In the genomic region with DNA sequence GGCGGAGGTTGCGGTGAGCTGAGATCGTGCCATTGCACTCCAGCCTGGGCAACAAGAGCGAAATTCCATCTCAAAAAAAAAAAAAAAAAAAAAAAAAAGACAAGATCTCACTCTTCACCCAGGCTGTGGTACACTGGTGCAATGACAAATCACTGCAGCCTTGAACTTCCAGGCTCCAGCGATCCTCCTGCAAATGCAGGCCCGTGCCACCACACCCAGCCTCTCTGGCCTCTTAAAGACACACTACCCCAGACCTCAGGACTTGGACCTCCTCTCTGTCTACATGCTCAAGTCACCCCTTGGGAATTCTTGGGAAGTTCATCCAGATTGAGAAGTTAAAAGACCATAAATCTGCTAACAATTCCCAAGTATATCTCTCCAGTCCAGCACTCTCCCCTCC, we compare ENCODE assay signal across 20 cellular contexts. TPM values are rescaled to one million over a fixed set of nuclear protein-coding genes. Genes with fewer than 3 reads are reported as not detected.
DNase-seq lines count a peak whose midpoint lies in the region; ATAC-seq and TF ChIP-seq lines count a peak whose summit lies in the region.
"Had no signal": no experiment of that assay in that cellular context is flagged by ENCODE, and none has a peak within 500 bp of the region (broad histone marks: within the 10 kb centered on the region; RNA-seq: fewer than 3 reads in every experiment).

No MANE protein-coding gene starts in this region.

- WGBS in GM23248 (ENCODE audit: low coverage in 1 of 2, low lambda C conversion rate in 2 of 2, missing lambda C conversion rate in 2 of 2), 2 experiments, result 50 to 63% methylated on average over 6 of the region's 6 CpGs

- POLR2A ChIA-PET in CD4-positive, alpha-beta T cell (lab: Charles Lee), result interaction anchor here (0.6 kb wide), 1 partner anchor 256 kb away, joined by 3 read pairs; no protein-coding TSS in a partner anchor

- H3K4me1 ChIP-seq in GM23248 (ENCODE audit: insufficient read depth) (no peaks in the 10 kb centered on the region), osteoblast (ENCODE audit: insufficient read depth, low read length) (peaks cover 5% of the 10 kb centered on the region), lower lobe of right lung (peaks cover 25% of the 10 kb centered on the region), vagina (peaks cover 27% of the 10 kb centered on the region)

- CTCF ChIA-PET in CD4-positive, alpha-beta T cell (lab: Charles Lee), result no interaction called here

- intact Hi-C loops in CD4-positive, alpha-beta T cell (cut with DNase I, micrococcal nuclease), result loop anchor here (5.0 to 10.0 kb wide), 4 partner anchors 53 to 202 kb away; a partner anchor contains a TSS
- intact Hi-C loops in lower lobe of right lung (cut with DNase I), result no loop called here
- intact Hi-C loops in vagina (cut with DNase I), result no loop called here

- no peak overlapping the region for H2AFZ ChIP-seq in GM23248
- H2AFZ ChIP-seq in osteoblast (ENCODE audit: low read length), result no peak overlapping the region

- H3K36me3 ChIP-seq in GM23248 (ENCODE audit: low read depth), result no peaks in the 10 kb centered on the region
- H3K36me3 ChIP-seq in osteoblast (ENCODE audit: insufficient read depth, low read length), result no peaks in the 10 kb centered on the region
- H3K36me3 ChIP-seq in lower lobe of right lung, result peaks cover 36% of the 10 kb centered on the region
- no peaks in the 10 kb centered on the region for H3K36me3 ChIP-seq in vagina
- H3K36me3 ChIP-seq: HAP-1 had no signal

- no peaks in the 10 kb centered on the region for H3K27me3 ChIP-seq in CD4-positive, alpha-beta T cell (ENCODE audit: control insufficient read depth, insufficient read depth, low read length)
- H3K27me3 ChIP-seq in GM23248 (replicated peaks; ENCODE audit: insufficient read depth) (no peaks in the 10 kb centered on the region), osteoblast (ENCODE audit: insufficient read depth, low read length) (no peaks in the 10 kb centered on the region), lower lobe of right lung (ENCODE audit: low read depth) (no peaks in the 10 kb centered on the region), vagina (no peaks in the 10 kb centered on the region)
- H3K27me3 ChIP-seq: BLaER1 had no signal

- H3K9me3 ChIP-seq in CD4-positive, alpha-beta T cell (ENCODE audit: control insufficient read depth, low read length), result no peaks in the 10 kb centered on the region
- H3K9me3 ChIP-seq in GM23248 (ENCODE audit: low read depth) (no peaks in the 10 kb centered on the region), osteoblast (ENCODE audit: low read depth, low read length) (no peaks in the 10 kb centered on the region), lower lobe of right lung (no peaks in the 10 kb centered on the region), vagina (no peaks in the 10 kb centered on the region)
- H3K9me3 ChIP-seq: BLaER1, HAP-1 had no signal

- ATAC-seq in CD4-positive, alpha-beta T cell (ENCODE audit: poor library complexity), result no peak
- no peak for ATAC-seq in lower lobe of right lung
- ATAC-seq: CD8-positive, alpha-beta T cell had no signal

- H3F3A ChIP-seq in GM23248 (ENCODE audit: insufficient read depth), result no peaks in the 10 kb centered on the region

- H3K36me3 Mint-ChIP-seq in CD4-positive, alpha-beta T cell (ENCODE audit: low read depth), result peaks cover 4% of the 10 kb centered on the region
- H3K36me3 Mint-ChIP-seq: CD8-positive, alpha-beta T cell had no signal

- no peak for DNase-seq in CD4-positive, alpha-beta T cell
- peak; percentile 51 for DNase-seq in GM23248
- peak; percentile 19 for DNase-seq in fibroblast of mammary gland (ENCODE audit: low read depth)
- DNase-seq in osteoblast (ENCODE audit: insufficient read length, low spot score, missing footprints), result peak; percentile 31
- no peak for DNase-seq in lower lobe of right lung
- no peak for DNase-seq in vagina (ENCODE audit: extremely low spot score in 2 of 2)
- no peak for DNase-seq in activated CD4-positive, alpha-beta T cell treated with anti-CD3 and anti-CD28 coated beads, Interleukin-2, amount 50 U/mL, for 48 hours
- no peak for DNase-seq in NCI-H2081 (lab: John Stamatoyannopoulos, UW)
- DNase-seq: ACHN; Calu3; CD8-positive, alpha-beta T cell; DMS79 treated with DMSO at 0.1 percent for 48 hours; EL; KG1 had no signal

- peak overlapping the region; percentile 26 for H3K4me3 Mint-ChIP-seq in CD4-positive, alpha-beta T cell
- H3K4me3 Mint-ChIP-seq: CD14-positive monocyte; CD8-positive, alpha-beta T cell had no signal

- no peak overlapping the region for H3K27ac ChIP-seq in CD4-positive, alpha-beta T cell (ENCODE audit: low read depth, low read length)
- no peak overlapping the region for H3K27ac ChIP-seq in GM23248
- no peak overlapping the region for H3K27ac ChIP-seq in osteoblast (ENCODE audit: low read depth, low read length)
- H3K27ac ChIP-seq in lower lobe of right lung, result no peak overlapping the region
- no peak overlapping the region for H3K27ac ChIP-seq in vagina
- H3K27ac ChIP-seq: BLaER1 had no signal

- no peaks in the 10 kb centered on the region for H3K9me3 Mint-ChIP-seq in CD4-positive, alpha-beta T cell
- H3K9me3 Mint-ChIP-seq: CD8-positive, alpha-beta T cell had no signal

- TF ChIP-seq POLR2A in vagina (IDR thresholded peaks at IDR 0.05), result no peak

- peaks cover 35% of the 10 kb centered on the region for H3K4me1 Mint-ChIP-seq in CD4-positive, alpha-beta T cell (ENCODE audit: low read depth)

- TF ChIP-seq CTCF in CD4-positive, alpha-beta T cell (IDR thresholded peaks at IDR 0.05), result no peak
- TF ChIP-seq CTCF in fibroblast of mammary gland (conservative IDR thresholded peaks at IDR 0.05; ENCODE audit: control insufficient read depth, insufficient read depth, low read depth, low read length), result no peak
- TF ChIP-seq CTCF in osteoblast (IDR thresholded peaks at IDR 0.05; ENCODE audit: extremely low read depth, low read depth, low read length), result no peak
- TF ChIP-seq CTCF in lower lobe of right lung (IDR thresholded peaks at IDR 0.05), result no peak
- TF ChIP-seq CTCF in vagina (IDR thresholded peaks at IDR 0.05), result no peak

- H4K20me1 ChIP-seq in GM23248 (ENCODE audit: insufficient read depth), result no peaks in the 10 kb centered on the region
- H4K20me1 ChIP-seq in osteoblast (ENCODE audit: insufficient read depth, low read length), result no peaks in the 10 kb centered on the region
- H4K20me1 ChIP-seq: BLaER1 had no signal

- H3K9me2 ChIP-seq in GM23248 (ENCODE audit: insufficient read depth), result no peaks in the 10 kb centered on the region

- H3K27ac Mint-ChIP-seq in CD4-positive, alpha-beta T cell, result no peak overlapping the region
- H3K27ac Mint-ChIP-seq: CD14-positive monocyte; CD8-positive, alpha-beta T cell had no signal

- no peak overlapping the region for H3K4me3 ChIP-seq in GM23248
- no peak overlapping the region for H3K4me3 ChIP-seq in fibroblast of mammary gland (ENCODE audit: control insufficient read depth, low read depth, low read length)
- H3K4me3 ChIP-seq in osteoblast (ENCODE audit: insufficient read depth, low read length), result no peak overlapping the region
- H3K4me3 ChIP-seq in lower lobe of right lung, result no peak overlapping the region
- H3K4me3 ChIP-seq in vagina, result no peak overlapping the region
- H3K4me3 ChIP-seq: BLaER1, HAP-1 had no signal

- no peak overlapping the region for H3K4me2 ChIP-seq in GM23248 (ENCODE audit: unreplicated experiment)
- no peak overlapping the region for H3K4me2 ChIP-seq in osteoblast (ENCODE audit: insufficient read depth, low read length)
- H3K4me2 ChIP-seq: BLaER1 had no signal

- no peak overlapping the region for H3K9ac ChIP-seq in GM23248
- H3K9ac ChIP-seq: BLaER1 had no signal

- H3K79me2 ChIP-seq in GM23248 (ENCODE audit: insufficient read depth), result no peaks in the 10 kb centered on the region
- H3K79me2 ChIP-seq in osteoblast (ENCODE audit: insufficient read depth, low read length), result no peaks in the 10 kb centered on the region

- in situ Hi-C loops in GM23248 (cut with MboI), result no loop called here

- no peaks in the 10 kb centered on the region for H3K27me3 Mint-ChIP-seq in CD4-positive, alpha-beta T cell

RNA-seq across cellular contexts. Expression of a gene that starts 10.5 kb away (rescaled TPM):
- total RNA-seq in CD4-positive, alpha-beta T cell, result under 1 TPM; 0.08 to 0.11 TPM
- 0.43 TPM in 1 of 2 replicates, not detected in the other for total RNA-seq in GM23248 (2014; rRNA removed; shearing (Covaris generic))
- polyA plus RNA-seq in GM23248 (2016; fragmentation: Nextera tagmentation; extraction: Ambion mirVana), result 0.08 and 0.19 TPM in 2 replicates
- total RNA-seq in osteoblast, result 0.29 and 0.36 TPM in 2 replicates
- 0.21 TPM for total RNA-seq in lower lobe of right lung
- total RNA-seq in vagina, result 0.74 TPM
- total RNA-seq: G401, H4, HT-29 had no signal
- polyA plus RNA-seq: CD14-positive monocyte had no signal

RNA-seq across cellular contexts. Expression of a gene that starts 12.7 kb away (rescaled TPM):
- 1 to 10 TPM; 1.5 TPM for total RNA-seq in CD4-positive, alpha-beta T cell
- 3.8 and 4.0 TPM in 2 replicates for total RNA-seq in GM23248 (2014; rRNA removed; shearing (Covaris generic))
- polyA plus RNA-seq in GM23248 (2016; fragmentation: Nextera tagmentation; extraction: Ambion mirVana), result 0.52 and 0.54 TPM in 2 replicates
- total RNA-seq in osteoblast (2.7 and 3.3 TPM in 2 replicates), lower lobe of right lung (51.5 TPM), vagina (3.2 TPM)

RNA-seq across cellular contexts. Expression of a gene that starts 25.3 kb away (rescaled TPM):
- 10 to 100 TPM; 26.4 to 26.5 TPM for total RNA-seq in CD4-positive, alpha-beta T cell
- 31.7 and 40.2 TPM in 2 replicates for total RNA-seq in GM23248 (2014; rRNA removed; shearing (Covaris generic))
- 34.5 and 36.2 TPM in 2 replicates for polyA plus RNA-seq in GM23248 (2016; fragmentation: Nextera tagmentation; extraction: Ambion mirVana)
- total RNA-seq in osteoblast (15.2 and 15.3 TPM in 2 replicates), lower lobe of right lung (17.6 TPM), vagina (14.2 TPM)

RNA-seq across cellular contexts. Expression of a gene that starts 43.6 kb away (rescaled TPM):
- total RNA-seq in CD4-positive, alpha-beta T cell, result 10 to 100 TPM; 17.4 to 19.2 TPM
- total RNA-seq in GM23248 (2014; rRNA removed; shearing (Covaris generic)), result 21.8 and 37.9 TPM in 2 replicates
- polyA plus RNA-seq in GM23248 (2016; fragmentation: Nextera tagmentation; extraction: Ambion mirVana), result 40.7 and 41.2 TPM in 2 replicates
- total RNA-seq in osteoblast (21.2 and 23.5 TPM in 2 replicates), lower lobe of right lung (30.7 TPM), vagina (42.0 TPM)

RNA-seq across cellular contexts. Expression of a gene that starts 52.0 kb away (rescaled TPM):
- 10 to 100 TPM; 56.1 to 58.3 TPM for total RNA-seq in CD4-positive, alpha-beta T cell
- 483 and 536 TPM in 2 replicates for total RNA-seq in GM23248 (2014; rRNA removed; shearing (Covaris generic))
- 361 and 373 TPM in 2 replicates for polyA plus RNA-seq in GM23248 (2016; fragmentation: Nextera tagmentation; extraction: Ambion mirVana)
- total RNA-seq in osteoblast (136 and 239 TPM in 2 replicates), lower lobe of right lung (355 TPM), vagina (177 TPM)

Comparison
In these comparisons a context has a peak if more than half of its experiments do, and no peak if none do; other contexts are left out.
1. DNase-seq: peak in GM23248 (single experiment), fibroblast of mammary gland (single experiment) and osteoblast (single experiment); none in CD4-positive, alpha-beta T cell (0 of 10), lower lobe of right lung (single experiment), vagina (0 of 2), activated CD4-positive, alpha-beta T cell treated with anti-CD3 and anti-CD28 coated beads, Interleukin-2, amount 50 U/mL, for 48 hours (0 of 2) and NCI-H2081 (0 of 2).
2. RNA of a gene that starts 12.7 kb away (total RNA-seq): 51.5 TPM in lower lobe of right lung (single experiment); 3.8 to 4.0 TPM in GM23248, 2.7 to 3.3 TPM in osteoblast, 3.2 TPM in vagina (single experiment) and 1.5 TPM in CD4-positive, alpha-beta T cell; every median in the first group is over 10 times any median in the second.
3. intact Hi-C loops: an anchor here in CD4-positive, alpha-beta T cell (5.0 to 10.0 kb wide); none called in lower lobe of right lung and vagina.